In genomic region chr5:41924872-41925554, GRCh38 we compare ENCODE assay signal across 8 cellular contexts. TPM values are rescaled to one million over a fixed set of nuclear protein-coding genes. Genes with fewer than 3 reads are reported as not detected.
A peak's percentile ranks its signal among the peaks of the same experiment; 100 is the strongest.
DNase-seq lines count a peak whose midpoint lies in the region; ATAC-seq, FAIRE-seq and TF ChIP-seq lines count a peak whose summit lies in the region.

Gene FBXO4 (plus strand): TSS chr5:41925281. CDS start chr5:41925310, 29 bp downstream.

- no peaks in the 10 kb centered on the region for H3K9me3 Mint-ChIP-seq in T-cell

- H3K36me3 ChIP-seq in heart right ventricle: peaks cover 0 to 39% (median 1%) of the 10 kb centered on the region in 9 donors
- H3K36me3 ChIP-seq in psoas muscle (ENCODE audit: insufficient read depth in 1 of 2, low read depth in 1 of 2): peaks cover 0 to 18% of the 10 kb centered on the region in 2 donors
- peaks cover 4% of the 10 kb centered on the region for H3K36me3 ChIP-seq in urinary bladder (ENCODE audit: insufficient read depth)

- peak within 1 kb of the TSS; percentile 84 for H3K27ac ChIP-seq in adipose tissue (ENCODE audit: low read depth, low read length)
- H3K27ac ChIP-seq in heart right ventricle: peak within 1 kb of the TSS; percentile 76 to 99 (median 95)
- peak within 1 kb of the TSS; percentile 93 for H3K27ac ChIP-seq in psoas muscle
- H3K27ac ChIP-seq in urinary bladder (ENCODE audit: low read depth): peak within 1 kb of the TSS; percentile 95

- H3K4me3 Mint-ChIP-seq in T-cell: peak within 1 kb of the TSS; percentile 82 to 90 (median 90)

- H3K4me1 Mint-ChIP-seq in T-cell: peaks cover 19 to 35% (median 29%) of the 10 kb centered on the region in 3 donors

- DNase-seq in GM12892 (ENCODE audit: insufficient read length) (peak; percentile 60), NCI-H1417 treated with DMSO at 0.1 percent for 48 hours (lab: John Stamatoyannopoulos, UW) (peak; percentile 45), T-cell (peak; percentile 75 to 92 (median 88)), heart right ventricle (peak; percentile 85 to 91), psoas muscle (peak; percentile 89 to 94)

- H3K9me3 ChIP-seq in heart right ventricle (no peaks in the 10 kb centered on the region), psoas muscle (no peaks in the 10 kb centered on the region)

- WGBS in adipose tissue, 3 donors: 1% methylated on average over 60 of the region's 60 CpGs
- WGBS in heart right ventricle, 2 donors: 1% methylated on average over 60 of the region's 60 CpGs
- 1 to 2% (median 1%) methylated on average over 47 to 60 of the region's 60 CpGs for WGBS in psoas muscle, 3 donors
- WGBS in urinary bladder: under 1% methylated on average over 60 of the region's 60 CpGs

- H3K36me3 Mint-ChIP-seq in T-cell: peaks cover 19% of the 10 kb centered on the region

- POLR2A ChIA-PET in T-cell (lab: Charles Lee): interaction anchor here (0.5 to 2.0 kb wide), 11 partner anchors 16 to 1559 kb away, joined by 3 to 22 read pairs (median 3); partner anchors contain the start of genes RIMOC1 (in 2 of the 2) and TMEM267 (in 1 of the 2)

- H3K4me1 ChIP-seq in heart right ventricle (peaks cover 0 to 35% (median 14%) of the 10 kb centered on the region in 9 donors), psoas muscle (peaks cover 16% of the 10 kb centered on the region), urinary bladder (ENCODE audit: insufficient read depth) (no peaks in the 10 kb centered on the region)

- TF ChIP-seq CTCF in heart right ventricle (IDR thresholded peaks at IDR 0.05) (peak; percentile 19 to 85 (median 58)), psoas muscle (IDR thresholded peaks at IDR 0.05) (peak; percentile 59)

- peak; percentile 92 for TF ChIP-seq POLR2A in GM12892 (IDR thresholded peaks at IDR 0.05; ENCODE audit: low read depth, low read length)

- H3K4me3 ChIP-seq in heart right ventricle: peak within 1 kb of the TSS; percentile 45 to 90 (median 82)
- peak within 1 kb of the TSS; percentile 80 for H3K4me3 ChIP-seq in psoas muscle
- H3K4me3 ChIP-seq in urinary bladder (ENCODE audit: low read depth, low read length): peak within 1 kb of the TSS; percentile 66

- H3K27me3 ChIP-seq in heart right ventricle (no peaks in the 10 kb centered on the region), psoas muscle (ENCODE audit: insufficient read depth in 3 of 3, low read length in 2 of 3) (no peaks in the 10 kb centered on the region)

- intact Hi-C loops in heart right ventricle (cut with DNase I): loop anchor here in 7 of 10 donors (1.0 to 10.0 kb wide), 8 partner anchors 20 to 967 kb away; partner anchors contain the start of genes RIMOC1 (in 3 of the 7) and OXCT1 (in 1 of the 7)
- intact Hi-C loops in psoas muscle (cut with DNase I): loop anchor here (5.0 to 10.0 kb wide), 3 partner anchors 68 to 840 kb away; partner anchors contain the start of gene GHR (in 1 of the 2)

- H3K27ac Mint-ChIP-seq in T-cell: peak within 1 kb of the TSS; percentile 93 to 98

- H3K27me3 Mint-ChIP-seq in T-cell: no peaks in the 10 kb centered on the region

- FAIRE-seq in GM12892 (lab: Jason Lieb, UNC): peak; percentile 90

- CTCF ChIA-PET in T-cell (lab: Charles Lee): interaction anchor here (0.6 to 1.5 kb wide), 10 partner anchors 15 to 1662 kb away, joined by 3 to 13 read pairs (median 3); partner anchors contain the start of genes OXCT1 (in 1 of the 2) and RIMOC1 (in 1 of the 2)

- ATAC-seq in HG02763 (IDR thresholded peaks at IDR 0.05; ENCODE audit: unreplicated experiment) (peak; percentile 95), T-cell (replicated peaks in 1 of 4) (peak; percentile 94 to 100 (median 98)), heart right ventricle (peak; percentile 98 to 100 (median 99)), psoas muscle (peak; percentile 97 to 99 (median 99))

RNA-seq across cellular contexts. Expression of gene FBXO4, which starts in this region (rescaled TPM):
- 14.4 TPM for polyA plus RNA-seq in GM12892 (2012; ENCODE audit: missing spikeins)
- total RNA-seq in T-cell (10 to 100 TPM; 11.3 to 17.3 (median 13.7) TPM), heart right ventricle (1 to 10 TPM; 3.6 to 7.2 (median 5.3) TPM), psoas muscle (1 to 10 TPM; 2.6 to 4.3 (median 3.1) TPM), urinary bladder (20.2 TPM)
- polyA plus RNA-seq in adipose tissue (10 to 100 TPM in 1 of 3 donors, 1 to 10 TPM in 2; 8.5 to 17.5 (median 9.4) TPM), heart right ventricle (10 to 100 TPM in 1 of 2 donors, 1 to 10 TPM in 1; 3.1 to 12.2 TPM), psoas muscle (1 to 10 TPM; 1.2 to 2.2 (median 2.2) TPM), urinary bladder (8.7 TPM)

Comparison
In these comparisons a context has a peak if more than half of its experiments do, and no peak if none do; other contexts are left out.
1. Peak in every context shown above with its lines: DNase-seq, ATAC-seq, H3K4me3 ChIP-seq and H3K27ac ChIP-seq.